ENCODE assay signal across 2 cellular contexts in genomic region chr17:65776890-65777289, GRCh38.
TF ChIP-seq lines count a peak whose summit lies in the region.

No MANE protein-coding gene starts in this region.

TF ChIP-seq in IMR-90, 13 proteins besides CTCF, POLR2A, EP300 and RAD21:
- TF ChIP-seq MXI1 (IDR thresholded peaks at IDR 0.05; ENCODE audit: borderline replicate concordance, low read depth, low read length), result no peak
- TF ChIP-seq ELK1 (IDR thresholded peaks at IDR 0.05; ENCODE audit: borderline replicate concordance, low read depth, low read length), result no peak
- TF ChIP-seq RFX5 (IDR thresholded peaks at IDR 0.05; ENCODE audit: low read depth, low read length), result no peak
- TF ChIP-seq BHLHE40 (IDR thresholded peaks at IDR 0.05; ENCODE audit: low read depth, low read length), result no peak
- no peak for TF ChIP-seq RCOR1 (IDR thresholded peaks at IDR 0.05; ENCODE audit: insufficient replicate concordance, low read length)
- TF ChIP-seq MAFK (IDR thresholded peaks at IDR 0.05; ENCODE audit: low read depth, low read length), result no peak
- no peak for TF ChIP-seq MAZ (IDR thresholded peaks at IDR 0.05; ENCODE audit: borderline replicate concordance, low read depth, low read length)
- no peak for TF ChIP-seq USF2 (IDR thresholded peaks at IDR 0.05; ENCODE audit: low read depth, low read length)
- TF ChIP-seq CEBPB (IDR thresholded peaks at IDR 0.05; ENCODE audit: low read depth, low read length), result no peak

TF ChIP-seq in K562, 482 proteins besides CTCF, POLR2A, EP300 and RAD21:
- TF ChIP-seq PRDM10 (IDR thresholded peaks at IDR 0.05; ENCODE audit: partially characterized antibody) (no peak), HNRNPH1 (optimal IDR thresholded peaks at IDR 0.05; ENCODE audit: low read depth, low read length) (no peak), USF2 (CRISPR knock-in tag; IDR thresholded peaks at IDR 0.05) (peak; percentile 32; the same call in 1 of the 2 replicates), CCAR2 (IDR thresholded peaks at IDR 0.05; ENCODE audit: low read depth, low read length) (no peak), TFE3 (CRISPR knock-in tag; IDR thresholded peaks at IDR 0.05) (peak; percentile 28)
